8 cellular contexts compared by ENCODE assay signal in genomic region chr5:173331956-173332479, GRCh38. TPM values are rescaled to one million over a fixed set of nuclear protein-coding genes. Genes with fewer than 3 reads are reported as not detected.
DNase-seq lines count a peak whose midpoint lies in the region; ATAC-seq and TF ChIP-seq lines count a peak whose summit lies in the region.

No MANE protein-coding gene starts in this region.

- H3K36me3 ChIP-seq in Loucy (ENCODE audit: insufficient read depth, low read length) (no peaks in the 10 kb centered on the region), SJSA1 (no peaks in the 10 kb centered on the region), psoas muscle (ENCODE audit: insufficient read depth in 1 of 2, low read depth in 1 of 2) (no peaks in the 10 kb centered on the region)

- no peak overlapping the region for H3K9ac ChIP-seq in Loucy (ENCODE audit: low read depth, low read length, poor library complexity, severe bottlenecking)

- H2AFZ ChIP-seq in Loucy (ENCODE audit: low read length), result no peak overlapping the region

- H3K27ac ChIP-seq in SJSA1, result no peak overlapping the region
- no peak overlapping the region for H3K27ac ChIP-seq in psoas muscle

- no peaks in the 10 kb centered on the region for H4K20me1 ChIP-seq in Loucy (ENCODE audit: insufficient read depth, low read length, poor library complexity, severe bottlenecking)

- H3K4me3 ChIP-seq in Loucy (ENCODE audit: low read length, poor library complexity, severe bottlenecking) (no peak overlapping the region), SJSA1 (no peak overlapping the region), psoas muscle (no peak overlapping the region)

- 43 to 48% (median 45%) methylated on average over 16 of the region's 16 CpGs for WGBS in psoas muscle, 3 donors

- ATAC-seq in psoas muscle (peak; percentile 47 to 75 (median 70)), HG02840 (IDR thresholded peaks at IDR 0.05; ENCODE audit: low FRiP score, unreplicated experiment) (no peak)

- no peaks in the 10 kb centered on the region for H3K9me2 ChIP-seq in Loucy (replicated peaks; ENCODE audit: low read depth, low read length)

- peak; percentile 67 for TF ChIP-seq CTCF in Loucy (conservative IDR thresholded peaks at IDR 0.05; ENCODE audit: low read length)
- peak; percentile 73 for TF ChIP-seq CTCF in psoas muscle (IDR thresholded peaks at IDR 0.05)

- H3K4me1 ChIP-seq in Loucy (ENCODE audit: insufficient read depth, low read length, poor library complexity, severe bottlenecking) (no peaks in the 10 kb centered on the region), SJSA1 (replicated peaks) (peaks cover 33% of the 10 kb centered on the region), psoas muscle (peaks cover 21% of the 10 kb centered on the region)

- H3K27me3 ChIP-seq in Loucy (ENCODE audit: insufficient read depth, low read length, poor library complexity, severe bottlenecking), result no peaks in the 10 kb centered on the region
- H3K27me3 ChIP-seq in SJSA1 (replicated peaks), result no peaks in the 10 kb centered on the region
- H3K27me3 ChIP-seq in psoas muscle (ENCODE audit: insufficient read depth in 3 of 3, low read length in 2 of 3), result peaks cover 0 to 5% (median 0%) of the 10 kb centered on the region in 3 donors

- H3K79me2 ChIP-seq in Loucy (ENCODE audit: insufficient read depth, low read length), result no peaks in the 10 kb centered on the region

- DNase-seq in GM04504 (ENCODE audit: low read depth) (peak; percentile 76), GOT3 (lab: John Stamatoyannopoulos, UW) (peak; percentile 47), SJSA1 (ENCODE audit: low read depth in 1 of 2, low spot score in 2 of 2) (peak; percentile 79 to 93), head of caudate nucleus (peak; percentile 43 to 93 (median 82)), psoas muscle (peak; percentile 84 to 91)
- peak; percentile 72 for DNase-seq in activated naive CD4-positive, alpha-beta T cell treated with Interleukin-2 at 50 U/mL for 16 hours

- intact Hi-C loops in head of caudate nucleus (cut with DNase I) (loop anchor here (2.0 kb wide), 1 partner anchor 37 kb away; no protein-coding TSS in a partner anchor), psoas muscle (cut with DNase I) (loop anchor here (1.0 kb wide), 1 partner anchor 38 kb away; no protein-coding TSS in a partner anchor)

- no peak overlapping the region for H3K4me2 ChIP-seq in Loucy (ENCODE audit: low read depth, low read length, poor library complexity, severe bottlenecking)

- H3F3A ChIP-seq in Loucy (ENCODE audit: low read depth), result no peaks in the 10 kb centered on the region

- H3K9me3 ChIP-seq in Loucy (ENCODE audit: insufficient read depth, low read depth, low read length) (no peaks in the 10 kb centered on the region), SJSA1 (replicated peaks) (no peaks in the 10 kb centered on the region), psoas muscle (no peaks in the 10 kb centered on the region)

RNA-seq across cellular contexts. Expression of gene STC2, which starts 3.8 kb away (rescaled TPM):
- total RNA-seq in SJSA1 (2014; rRNA removed; shearing (Covaris generic)), result 12.6 and 43.4 TPM in 2 replicates
- 1 to 10 TPM; 2.1 to 9.4 (median 6.3) TPM for total RNA-seq in psoas muscle
- polyA plus RNA-seq in psoas muscle, result 10 to 100 TPM in 2 of 3 donors, 1 to 10 TPM in 1; 6.2 to 25.7 (median 19.8) TPM
